In the genomic region with DNA sequence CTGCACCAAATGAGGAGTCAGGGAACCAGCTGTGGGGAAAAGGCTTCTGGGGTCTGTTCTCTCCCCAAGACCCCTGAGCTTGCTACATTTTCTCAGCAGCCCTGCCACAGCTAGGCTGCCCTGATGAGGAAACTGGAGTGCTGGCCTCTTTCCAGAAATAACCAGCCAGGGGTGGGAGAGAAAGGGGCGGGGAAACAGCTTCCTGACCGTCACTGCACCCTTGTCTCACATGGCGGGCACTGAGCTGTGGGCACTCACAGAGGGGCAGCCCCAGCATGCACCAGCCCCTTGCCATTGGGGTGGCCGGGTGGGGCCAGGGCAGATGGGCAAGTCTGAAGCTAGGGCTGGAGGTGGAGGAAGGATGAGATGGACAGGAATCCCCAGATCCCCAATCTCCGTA, we compare ENCODE assay signal across 23 cellular contexts. TPM values are rescaled to one million over a fixed set of nuclear protein-coding genes. Genes with fewer than 3 reads are reported as not detected.
A peak's percentile ranks its signal among the peaks of the same experiment; 100 is the strongest.
DNase-seq lines count a peak whose midpoint lies in the region; ATAC-seq and TF ChIP-seq lines count a peak whose summit lies in the region.
"Had no signal": no experiment of that assay in that cellular context is flagged by ENCODE, and none has a peak within 500 bp of the region (broad histone marks: within the 10 kb centered on the region; RNA-seq: fewer than 3 reads in every experiment).

No MANE protein-coding gene starts in this region.

- H3K36me3 ChIP-seq in left lung (no peaks in the 10 kb centered on the region), spleen (no peaks in the 10 kb centered on the region)
- H3K36me3 ChIP-seq: WERI-Rb-1 had no signal

- no peaks in the 10 kb centered on the region for H3K9me3 ChIP-seq in left lung
- H3K9me3 ChIP-seq in spleen = no peaks in the 10 kb centered on the region

- intact Hi-C loops in left lung (cut with DNase I) = no loop called here
- intact Hi-C loops in spleen (cut with DNase I; ENCODE audit: low total_unique reads) = no loop called here

- TF ChIP-seq POLR2A in spleen (IDR thresholded peaks at IDR 0.05) = no peak

- H3K4me1 ChIP-seq in left lung = peaks cover 0 to 11% of the 10 kb centered on the region in 2 donors
- H3K4me1 ChIP-seq in spleen = peaks cover 0 to 40% (median 15%) of the 10 kb centered on the region in 6 donors

- peak; percentile 28 for DNase-seq in Daoy (ENCODE audit: low read depth)
- DNase-seq in dermis blood vessel endothelial cell = peak; percentile 22
- no peak for DNase-seq in left lung
- no peak for DNase-seq in spleen
- DNase-seq in activated CD4-positive, alpha-beta T cell treated with anti-CD3 and anti-CD28 coated beads for 48 hours = no peak
- DNase-seq in activated effector memory CD4-positive, alpha-beta T cell treated with anti-CD3 and anti-CD28 coated beads, Interleukin-2, amount 50 U/mL, for 16 hours = no peak
- no peak for DNase-seq in GM19238 (ENCODE audit: insufficient read length, low spot score)
- DNase-seq in NCI-H187 treated with DMSO at 0.1 percent for 48 hours (lab: John Stamatoyannopoulos, UW) = no peak
- DNase-seq: activated CD4-positive, alpha-beta T cell treated with anti-CD3 and anti-CD28 coated beads, Interleukin-2, amount 50 U/mL, for 48 hours; activated naive CD4-positive, alpha-beta T cell treated with Interleukin-2 at 50 U/mL for 16 hours; activated T-cell treated with anti-CD3 and anti-CD28 coated beads, Interleukin-2, amount 50 U/mL, for 1 hour; amygdala; CD8-positive, alpha-beta T cell; DMS79 treated with DMSO at 0.1 percent for 48 hours; effector CD8-positive, alpha-beta T cell; HFFc6; NCI-H187; NCI-H446; stimulated activated CD4-positive, alpha-beta T cell treated with anti-CD3 and anti-CD28 coated beads, Interleukin-4, amount 100 ng/mL, for 4 hours; WERI-Rb-1 had no signal

- no peak for TF ChIP-seq CTCF in left lung (IDR thresholded peaks at IDR 0.05)
- TF ChIP-seq CTCF in spleen (IDR thresholded peaks at IDR 0.05 in 8 of 11, conservative IDR thresholded peaks at IDR 0.05 in 3 of 11) = no peak

- H3K27me3 ChIP-seq in left lung (no peaks in the 10 kb centered on the region), spleen (replicated peaks in 1 of 7) (no peaks in the 10 kb centered on the region)

- peak; percentile 20 for ATAC-seq in left lung
- ATAC-seq: CD8-positive, alpha-beta T cell had no signal

- no peak overlapping the region for H3K27ac ChIP-seq in left lung
- H3K27ac ChIP-seq in spleen = peak overlapping the region in 7 of 8 donors; percentile 22 to 84 (median 70)
- H3K27ac ChIP-seq: WERI-Rb-1 had no signal

- WGBS in spleen, 5 donors = 23 to 43% (median 30%) methylated on average over 2 to 5 of the region's 5 CpGs

- H3K4me3 ChIP-seq in left lung = peak overlapping the region in 1 of 2 donors; percentile 13
- H3K4me3 ChIP-seq in spleen = peak overlapping the region in 7 of 8 donors; percentile 13 to 60 (median 33)
- H3K4me3 ChIP-seq: smooth muscle cell had no signal

RNA-seq across cellular contexts. Expression of a gene that starts 2.9 kb away (rescaled TPM):
- total RNA-seq in Daoy (2014; rRNA removed; shearing (Covaris generic)) = not detected in 2 replicates
- total RNA-seq in dermis blood vessel endothelial cell = 0.37 and 0.51 TPM in 2 replicates
- 1 to 10 TPM in 1 of 2 donors, under 1 TPM in 1; 0.82 to 1.9 TPM for total RNA-seq in left lung
- 1 to 10 TPM; 2.1 to 5.8 (median 3.8) TPM for total RNA-seq in spleen
- 1 to 10 TPM in 1 of 3 donors, under 1 TPM in 2; 0.57 to 1.8 (median 0.62) TPM for polyA plus RNA-seq in spleen
- total RNA-seq: CD8-positive, alpha-beta T cell; HFFc6; progenitor cell of endocrine pancreas; smooth muscle cell had no signal
- polyA plus RNA-seq: IgD-negative memory B cell, smooth muscle cell had no signal

RNA-seq across cellular contexts. Expression of a gene that starts 33.8 kb away (rescaled TPM):
- 13.4 and 14.1 TPM in 2 replicates for total RNA-seq in Daoy (2014; rRNA removed; shearing (Covaris generic))
- total RNA-seq in dermis blood vessel endothelial cell (4.1 and 7.3 TPM in 2 replicates), left lung (10 to 100 TPM in 1 of 2 donors, 1 to 10 TPM in 1; 6.4 to 12.8 TPM), spleen (10 to 100 TPM in 4 of 7 donors, 1 to 10 TPM in 3; 8.5 to 14.9 (median 11.0) TPM)
- 10 to 100 TPM in 2 of 3 donors, 1 to 10 TPM in 1; 7.6 to 14.2 (median 11.5) TPM for polyA plus RNA-seq in spleen

Comparison
In these comparisons a context has a peak if more than half of its experiments do, and no peak if none do; other contexts are left out.
1. DNase-seq: peak in Daoy (single experiment) and dermis blood vessel endothelial cell (single experiment); none in left lung (0 of 2), spleen (single experiment), activated CD4-positive, alpha-beta T cell treated with anti-CD3 and anti-CD28 coated beads for 48 hours (single experiment), activated effector memory CD4-positive, alpha-beta T cell treated with anti-CD3 and anti-CD28 coated beads, Interleukin-2, amount 50 U/mL, for 16 hours (single experiment), GM19238 (single experiment) and NCI-H187 treated with DMSO at 0.1 percent for 48 hours (single experiment).
2. H3K27ac ChIP-seq: peak in spleen (7 of 8); none in left lung (0 of 2).